ENCODE assay signal across 1 cellular context in the genomic region with DNA sequence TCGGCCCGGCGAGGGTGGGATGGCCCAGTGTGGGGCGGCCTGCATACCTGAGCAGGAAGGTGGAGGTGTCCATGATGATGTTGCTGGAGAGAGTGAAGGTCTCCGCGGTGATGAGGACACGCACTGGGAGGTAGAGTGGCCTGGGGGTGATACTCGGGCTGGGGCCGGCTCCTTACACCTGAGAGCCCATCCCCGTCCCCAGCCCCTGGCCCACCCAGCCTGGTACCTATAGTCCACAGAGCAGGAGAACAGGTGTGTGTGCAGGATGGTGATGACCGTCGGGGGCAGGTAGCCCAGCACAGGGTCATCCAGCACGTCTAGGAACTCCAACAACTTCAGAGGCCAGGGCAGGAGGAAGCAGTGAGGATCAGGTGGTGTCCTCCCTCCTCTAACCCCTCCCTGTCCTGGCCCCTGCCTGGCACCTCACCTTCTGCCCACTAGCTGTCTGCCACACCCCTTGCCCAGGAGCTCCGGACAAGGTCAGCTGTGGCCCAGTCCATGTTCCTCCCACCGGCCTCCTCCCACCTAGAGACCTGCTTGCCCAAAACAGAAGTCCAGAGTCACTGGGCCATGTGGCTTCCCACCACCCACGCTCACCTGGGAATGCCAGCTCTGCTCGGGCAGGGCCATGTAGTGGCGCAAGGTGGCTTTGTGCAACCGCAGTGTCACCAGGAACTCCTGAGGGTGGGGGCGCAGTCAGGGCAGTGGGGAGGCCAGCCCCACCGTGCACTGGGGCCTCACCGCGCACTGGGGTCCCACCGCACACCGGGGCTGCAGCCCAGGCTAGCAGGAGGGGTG.
A peak's percentile ranks its signal among the peaks of the same experiment; 100 is the strongest.
TF ChIP-seq lines count a peak whose summit lies in the region.

No MANE protein-coding gene starts in this region.

TF ChIP-seq in K562, 482 proteins besides CTCF, POLR2A, EP300 and RAD21:
- TF ChIP-seq POLR2G (IDR thresholded peaks at IDR 0.05; ENCODE audit: low read depth, low read length) (peak; percentile 24; the same call in 1 of the 2 replicates), ZNF431 (CRISPR knock-in tag; IDR thresholded peaks at IDR 0.05) (no peak), ZNF695 (CRISPR knock-in tag; IDR thresholded peaks at IDR 0.05) (no peak), RBFOX2 (IDR thresholded peaks at IDR 0.05; ENCODE audit: low read depth, low read length) (peak; percentile 52; the same call in 1 of the 2 replicates), FOS (IDR thresholded peaks at IDR 0.05; ENCODE audit: extremely low read depth, insufficient read length) (no peak), CTBP1 (IDR thresholded peaks at IDR 0.05; ENCODE audit: borderline replicate concordance) (no peak)
- TF ChIP-seq, protein P1, sequence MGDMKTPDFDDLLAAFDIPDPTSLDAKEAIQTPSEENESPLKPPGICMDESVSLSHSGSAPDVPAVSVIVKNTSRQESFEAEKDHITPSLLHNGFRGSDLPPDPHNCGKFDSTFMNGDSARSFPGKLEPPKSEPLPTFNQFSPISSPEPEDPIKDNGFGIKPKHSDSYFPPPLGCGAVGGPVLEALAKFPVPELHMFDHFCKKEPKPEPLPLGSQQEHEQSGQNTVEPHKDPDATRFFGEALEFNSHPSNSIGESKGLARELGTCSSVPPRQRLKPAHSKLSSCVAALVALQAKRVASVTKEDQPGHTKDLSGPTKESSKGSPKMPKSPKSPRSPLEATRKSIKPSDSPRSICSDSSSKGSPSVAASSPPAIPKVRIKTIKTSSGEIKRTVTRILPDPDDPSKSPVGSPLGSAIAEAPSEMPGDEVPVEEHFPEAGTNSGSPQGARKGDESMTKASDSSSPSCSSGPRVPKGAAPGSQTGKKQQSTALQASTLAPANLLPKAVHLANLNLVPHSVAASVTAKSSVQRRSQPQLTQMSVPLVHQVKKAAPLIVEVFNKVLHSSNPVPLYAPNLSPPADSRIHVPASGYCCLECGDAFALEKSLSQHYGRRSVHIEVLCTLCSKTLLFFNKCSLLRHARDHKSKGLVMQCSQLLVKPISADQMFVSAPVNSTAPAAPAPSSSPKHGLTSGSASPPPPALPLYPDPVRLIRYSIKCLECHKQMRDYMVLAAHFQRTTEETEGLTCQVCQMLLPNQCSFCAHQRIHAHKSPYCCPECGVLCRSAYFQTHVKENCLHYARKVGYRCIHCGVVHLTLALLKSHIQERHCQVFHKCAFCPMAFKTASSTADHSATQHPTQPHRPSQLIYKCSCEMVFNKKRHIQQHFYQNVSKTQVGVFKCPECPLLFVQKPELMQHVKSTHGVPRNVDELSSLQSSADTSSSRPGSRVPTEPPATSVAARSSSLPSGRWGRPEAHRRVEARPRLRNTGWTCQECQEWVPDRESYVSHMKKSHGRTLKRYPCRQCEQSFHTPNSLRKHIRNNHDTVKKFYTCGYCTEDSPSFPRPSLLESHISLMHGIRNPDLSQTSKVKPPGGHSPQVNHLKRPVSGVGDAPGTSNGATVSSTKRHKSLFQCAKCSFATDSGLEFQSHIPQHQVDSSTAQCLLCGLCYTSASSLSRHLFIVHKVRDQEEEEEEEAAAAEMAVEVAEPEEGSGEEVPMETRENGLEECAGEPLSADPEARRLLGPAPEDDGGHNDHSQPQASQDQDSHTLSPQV (IDR thresholded peaks at IDR 0.05), result no peak
- TF ChIP-seq, protein P2, sequence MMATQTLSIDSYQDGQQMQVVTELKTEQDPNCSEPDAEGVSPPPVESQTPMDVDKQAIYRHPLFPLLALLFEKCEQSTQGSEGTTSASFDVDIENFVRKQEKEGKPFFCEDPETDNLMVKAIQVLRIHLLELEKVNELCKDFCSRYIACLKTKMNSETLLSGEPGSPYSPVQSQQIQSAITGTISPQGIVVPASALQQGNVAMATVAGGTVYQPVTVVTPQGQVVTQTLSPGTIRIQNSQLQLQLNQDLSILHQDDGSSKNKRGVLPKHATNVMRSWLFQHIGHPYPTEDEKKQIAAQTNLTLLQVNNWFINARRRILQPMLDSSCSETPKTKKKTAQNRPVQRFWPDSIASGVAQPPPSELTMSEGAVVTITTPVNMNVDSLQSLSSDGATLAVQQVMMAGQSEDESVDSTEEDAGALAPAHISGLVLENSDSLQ (IDR thresholded peaks at IDR 0.05), result no peak
